1 cellular context compared by ENCODE assay signal in genomic region chr9:34335376-34335775, GRCh38.
TF ChIP-seq lines count a peak whose summit lies in the region.

No MANE protein-coding gene starts in this region.

TF ChIP-seq in HepG2, 621 proteins besides CTCF, POLR2A, EP300 and RAD21:
- TF ChIP-seq ZFP62 (CRISPR knock-in tag; IDR thresholded peaks at IDR 0.05) (no peak), NR2C2 (CRISPR knock-in tag; IDR thresholded peaks at IDR 0.05; ENCODE audit: borderline replicate concordance) (no peak), HOXA9 (CRISPR knock-in tag; IDR thresholded peaks at IDR 0.05; ENCODE audit: borderline replicate concordance) (no peak), ARID2 (CRISPR knock-in tag; IDR thresholded peaks at IDR 0.05; ENCODE audit: borderline replicate concordance) (no peak), SP140L (CRISPR knock-in tag; IDR thresholded peaks at IDR 0.05; ENCODE audit: borderline replicate concordance) (no peak), ATAD3A (CRISPR knock-in tag; IDR thresholded peaks at IDR 0.05) (no peak), FOXM1 (CRISPR knock-in tag; IDR thresholded peaks at IDR 0.05) (no peak), ATM (IDR thresholded peaks at IDR 0.05; ENCODE audit: borderline replicate concordance) (no peak), ZNF776 (CRISPR knock-in tag; IDR thresholded peaks at IDR 0.05) (no peak), JUNB (CRISPR knock-in tag; IDR thresholded peaks at IDR 0.05; ENCODE audit: borderline replicate concordance) (no peak), ZNF547 (CRISPR knock-in tag; IDR thresholded peaks at IDR 0.05) (no peak), ATF3 (CRISPR knock-in tag; IDR thresholded peaks at IDR 0.05) (no peak), TSC22D2 (CRISPR knock-in tag; IDR thresholded peaks at IDR 0.05; ENCODE audit: borderline replicate concordance) (no peak)
